ENCODE assay signal across 13 cellular contexts in the genomic region with DNA sequence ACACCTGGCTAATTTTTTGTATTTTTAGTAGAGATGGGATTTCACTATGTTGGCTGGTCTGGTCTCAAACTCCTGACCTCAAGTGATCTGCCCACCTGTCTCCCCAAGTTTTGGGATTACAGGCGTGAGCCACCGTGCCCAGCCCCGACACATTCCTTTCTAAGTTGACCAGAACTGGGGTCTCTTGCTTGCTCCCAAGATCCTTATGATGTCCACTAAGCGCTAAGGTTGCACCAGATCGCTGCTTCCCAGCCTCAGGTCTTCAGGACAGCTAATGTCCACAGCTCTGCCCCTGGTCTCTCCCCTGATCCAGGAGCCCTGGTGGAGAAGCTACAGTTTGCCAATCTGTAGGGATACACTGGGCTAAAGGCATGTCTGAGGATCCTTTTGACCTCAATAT. TPM values are rescaled to one million over a fixed set of nuclear protein-coding genes. Genes with fewer than 3 reads are reported as not detected.
DNase-seq lines count a peak whose midpoint lies in the region; ATAC-seq and TF ChIP-seq lines count a peak whose summit lies in the region.
"Had no signal": no experiment of that assay in that cellular context is flagged by ENCODE, and none has a peak within 500 bp of the region (broad histone marks: within the 10 kb centered on the region; RNA-seq: fewer than 3 reads in every experiment).

No MANE protein-coding gene starts in this region.

- no peak overlapping the region for H3K23ac ChIP-seq in trophoblast cell (ENCODE audit: low read length)

- 94 to 100% methylated on average over 5 of the region's 5 CpGs for WGBS in upper lobe of left lung, 2 donors
- WGBS in trophoblast cell (ENCODE audit: extremely low coverage, insufficient coverage, insufficient read length), result no CpG with 5 or more reads among the region's 5 CpGs

- no peak overlapping the region for H4K8ac ChIP-seq in trophoblast cell (ENCODE audit: low read depth, low read length)

- H3K4ac ChIP-seq in trophoblast cell (ENCODE audit: low read depth, low read length), result no peak overlapping the region

- no peak overlapping the region for H4K91ac ChIP-seq in trophoblast cell (ENCODE audit: low read depth, low read length)

- no peaks in the 10 kb centered on the region for H3K9me3 Mint-ChIP-seq in activated naive CD4-positive, alpha-beta T cell treated with anti-CD3 and anti-CD28 coated beads for 36 hours
- H3K9me3 Mint-ChIP-seq: nephron progenitor cell, type B pancreatic cell had no signal

- intact Hi-C loops in activated naive CD4-positive, alpha-beta T cell treated with anti-CD3 and anti-CD28 coated beads for 36 hours (cut with micrococcal nuclease), result no loop called here

- H3K9ac ChIP-seq in mucosa of rectum (ENCODE audit: low read depth in 1 of 2, low read length in 2 of 2), result no peak overlapping the region
- no peak overlapping the region for H3K9ac ChIP-seq in trophoblast cell (ENCODE audit: low read length)

- peak overlapping the region; percentile 98 for H3K27ac Mint-ChIP-seq in activated naive CD4-positive, alpha-beta T cell treated with anti-CD3 and anti-CD28 coated beads for 36 hours
- H3K27ac Mint-ChIP-seq: nephron progenitor cell, type B pancreatic cell had no signal

- no peak overlapping the region for H3K4me2 ChIP-seq in trophoblast cell (ENCODE audit: low read length)

- CTCF ChIA-PET in activated naive CD4-positive, alpha-beta T cell treated with anti-CD3 and anti-CD28 coated beads for 36 hours (lab: Charles Lee), result interaction anchor here (0.6 to 7.3 kb wide), 5 partner anchors 34 to 132 kb away, joined by 3 to 132 read pairs (median 3); no protein-coding TSS in a partner anchor

- no peak overlapping the region for H3K4me3 Mint-ChIP-seq in activated naive CD4-positive, alpha-beta T cell treated with anti-CD3 and anti-CD28 coated beads for 36 hours
- H3K4me3 Mint-ChIP-seq: nephron progenitor cell, type B pancreatic cell had no signal

- no peak overlapping the region for H4K12ac ChIP-seq in trophoblast cell (ENCODE audit: low read depth, low read length)

- H2BK5ac ChIP-seq in trophoblast cell (ENCODE audit: low read depth, low read length, poor library complexity), result no peak overlapping the region

- H3K27me3 ChIP-seq in mucosa of rectum (ENCODE audit: control insufficient read depth in 2 of 2, insufficient read depth in 2 of 2, low read length in 2 of 2) (no peaks in the 10 kb centered on the region), upper lobe of left lung (no peaks in the 10 kb centered on the region), right atrium auricular region (no peaks in the 10 kb centered on the region), trophoblast cell (ENCODE audit: insufficient read depth, low read length) (no peaks in the 10 kb centered on the region)
- H3K27me3 ChIP-seq: left lung had no signal

- no peak for TF ChIP-seq EP300 in upper lobe of left lung (IDR thresholded peaks at IDR 0.05)

- no peak for TF ChIP-seq CTCF in upper lobe of left lung (IDR thresholded peaks at IDR 0.05)
- no peak for TF ChIP-seq CTCF in right atrium auricular region (IDR thresholded peaks at IDR 0.05)

- peak overlapping the region; percentile 77 to 90 for H3K27ac ChIP-seq in mucosa of rectum (ENCODE audit: low read depth in 2 of 2, low read length in 2 of 2)
- peak overlapping the region; percentile 13 to 95 (median 64) for H3K27ac ChIP-seq in upper lobe of left lung
- no peak overlapping the region for H3K27ac ChIP-seq in right atrium auricular region
- no peak overlapping the region for H3K27ac ChIP-seq in trophoblast cell (ENCODE audit: low read depth, low read length)

- no peak overlapping the region for H2BK12ac ChIP-seq in trophoblast cell (ENCODE audit: low read length)

- peaks cover 3% of the 10 kb centered on the region for H3K36me3 Mint-ChIP-seq in activated naive CD4-positive, alpha-beta T cell treated with anti-CD3 and anti-CD28 coated beads for 36 hours (ENCODE audit: low read depth)
- H3K36me3 Mint-ChIP-seq: type B pancreatic cell had no signal

- H3K9me3 ChIP-seq in mucosa of rectum (ENCODE audit: control insufficient read depth in 2 of 2, low read length in 2 of 2), result no peaks in the 10 kb centered on the region
- H3K9me3 ChIP-seq in upper lobe of left lung, result no peaks in the 10 kb centered on the region
- no peaks in the 10 kb centered on the region for H3K9me3 ChIP-seq in right atrium auricular region
- peaks cover 3% of the 10 kb centered on the region for H3K9me3 ChIP-seq in trophoblast cell (ENCODE audit: insufficient read depth, low read depth, low read length)
- H3K9me3 ChIP-seq: left lung had no signal

- no peaks in the 10 kb centered on the region for H3K79me2 ChIP-seq in trophoblast cell (ENCODE audit: control insufficient read depth, insufficient read depth, low read length, poor library complexity)

- DNase-seq in activated naive CD4-positive, alpha-beta T cell treated with anti-CD3 and anti-CD28 coated beads for 36 hours, result no peak
- DNase-seq in activated naive CD4-positive, alpha-beta T cell (lab: John Stamatoyannopoulos, UW), result no peak
- DNase-seq in activated naive CD4-positive, alpha-beta T cell treated with anti-CD3 and anti-CD28 coated beads, Interleukin-2, amount 50 U/mL, for 16 hours, result peak; percentile 3
- peak in 1 of 2 donors; percentile 19 for DNase-seq in upper lobe of left lung
- DNase-seq in right atrium auricular region (ENCODE audit: low spot score), result no peak
- DNase-seq in trophoblast cell, result no peak
- DNase-seq in COR-L47 (lab: John Stamatoyannopoulos, UW), result no peak
- DNase-seq: NCI-H1694; nephron progenitor cell; stimulated activated CD4-positive, alpha-beta T cell treated with anti-CD3 and anti-CD28 coated beads, Interleukin-1b, Interleukin-23, amount 100 ng/mL, for 48 hours had no signal

- no peak overlapping the region for H2AK5ac ChIP-seq in trophoblast cell (ENCODE audit: low read length)

- H3K4me1 Mint-ChIP-seq in activated naive CD4-positive, alpha-beta T cell treated with anti-CD3 and anti-CD28 coated beads for 36 hours (ENCODE audit: low read depth), result peaks cover 86% of the 10 kb centered on the region

- no peak overlapping the region for H3K14ac ChIP-seq in trophoblast cell (ENCODE audit: low read length)

- H3K79me1 ChIP-seq in trophoblast cell (ENCODE audit: low read length), result peaks cover 4% of the 10 kb centered on the region

- H3K4me3 ChIP-seq in mucosa of rectum (ENCODE audit: low read length in 2 of 2) (no peak overlapping the region), upper lobe of left lung (no peak overlapping the region), right atrium auricular region (no peak overlapping the region), trophoblast cell (ENCODE audit: low read depth, low read length) (no peak overlapping the region)
- H3K4me3 ChIP-seq: left lung had no signal

- H2AFZ ChIP-seq in trophoblast cell (ENCODE audit: insufficient read depth, low read length, poor library complexity), result no peak overlapping the region

- no peak for TF ChIP-seq POLR2A in upper lobe of left lung (IDR thresholded peaks at IDR 0.05)

- H3K27me3 Mint-ChIP-seq in activated naive CD4-positive, alpha-beta T cell treated with anti-CD3 and anti-CD28 coated beads for 36 hours (ENCODE audit: low read depth), result no peaks in the 10 kb centered on the region

- H3K18ac ChIP-seq in trophoblast cell (ENCODE audit: low read length), result no peak overlapping the region

- H3K36me3 ChIP-seq in mucosa of rectum (ENCODE audit: control insufficient read depth in 2 of 2, insufficient read depth in 2 of 2, low read length in 2 of 2) (no peaks in the 10 kb centered on the region), upper lobe of left lung (peaks cover 0 to 2% (median 0%) of the 10 kb centered on the region in 4 donors), right atrium auricular region (no peaks in the 10 kb centered on the region), trophoblast cell (ENCODE audit: control insufficient read depth in 1 of 2, insufficient read depth in 2 of 2, low read length in 2 of 2) (no peaks in the 10 kb centered on the region)

- no peak overlapping the region for H2BK120ac ChIP-seq in trophoblast cell (ENCODE audit: insufficient read depth, low read length, poor library complexity)

- H3K4me1 ChIP-seq in mucosa of rectum (ENCODE audit: control insufficient read depth in 2 of 2, insufficient read depth in 2 of 2, low read length in 2 of 2) (peaks cover 74 to 79% of the 10 kb centered on the region in 2 donors), upper lobe of left lung (peaks cover 83 to 93% (median 89%) of the 10 kb centered on the region in 4 donors), right atrium auricular region (peaks cover 3 to 80% of the 10 kb centered on the region in 2 donors), trophoblast cell (ENCODE audit: control insufficient read depth in 1 of 2, insufficient read depth in 2 of 2, low read length in 2 of 2) (peaks cover 16 to 22% of the 10 kb centered on the region in 2 experiments)

- ATAC-seq in upper lobe of left lung (ENCODE audit: low FRiP score in 2 of 2), result no peak
- ATAC-seq: left lung had no signal

RNA-seq across cellular contexts. Expression of a gene that starts 29.5 kb away (rescaled TPM):
- 100 to 1,000 TPM; 112 to 117 TPM for total RNA-seq in activated naive CD4-positive, alpha-beta T cell treated with anti-CD3 and anti-CD28 coated beads for 36 hours
- total RNA-seq in upper lobe of left lung (10 to 100 TPM; 14.7 to 50.6 (median 31.0) TPM), right atrium auricular region (10 to 100 TPM; 24.0 to 35.8 TPM)
- polyA plus RNA-seq in trophoblast cell (2013), result 20.6 and 21.6 TPM in 2 replicates

RNA-seq across cellular contexts. Expression of a gene that starts 35.7 kb away (rescaled TPM):
- 10 to 100 TPM; 11.3 to 13.9 TPM for total RNA-seq in activated naive CD4-positive, alpha-beta T cell treated with anti-CD3 and anti-CD28 coated beads for 36 hours
- total RNA-seq in upper lobe of left lung (10 to 100 TPM in 1 of 6 donors, 1 to 10 TPM in 5; 5.1 to 50.3 (median 6.2) TPM), right atrium auricular region (1 to 10 TPM; 2.9 to 3.8 TPM)
- 1.7 and 1.8 TPM in 2 replicates for polyA plus RNA-seq in trophoblast cell (2013)

Comparison
In these comparisons a context has a peak if more than half of its experiments do, and no peak if none do; other contexts are left out.
1. H3K27ac ChIP-seq: peak in mucosa of rectum (2 of 2) and upper lobe of left lung (4 of 4); none in right atrium auricular region (0 of 2) and trophoblast cell (single experiment).